In genomic region chr7:116820149-116820548, GRCh38 we compare ENCODE assay signal across 27 cellular contexts.
"Had no signal": no experiment of that assay in that cellular context is flagged by ENCODE, and none has a peak within 500 bp of the region (broad histone marks: within the 10 kb centered on the region; RNA-seq: fewer than 3 reads in every experiment).

No MANE protein-coding gene starts in this region.

- H3K4me1 ChIP-seq: colonic mucosa, esophagus squamous epithelium, gastrocnemius medialis, heart right ventricle, left lung, lower lobe of right lung had no signal

- DNase-seq: colonic mucosa; cortex of kidney; effector CD8-positive, alpha-beta T cell; effector memory CD8-positive, alpha-beta T cell; endodermal cell; erythroblast; esophagus squamous epithelium; foreskin fibroblast; foreskin melanocyte; gastrocnemius medialis; glutamatergic neuron; head of caudate nucleus; heart right ventricle; hippocampal formation; left cardiac atrium; left lung; left ventricle myocardium superior; lower lobe of right lung; mesenchymal stem cell; mucosa of descending colon had no signal

- H3K9me3 Mint-ChIP-seq: effector memory CD8-positive, alpha-beta T cell; endodermal cell had no signal

- FAIRE-seq: endometrium, islet of Langerhans, keratinocyte had no signal

- H3K27ac Mint-ChIP-seq: dendritic cell treated with granulocyte-macrophage colony-stimulating factor and Interleukin-4, amounts not matched to agents 40 ng/mL and 50 ng/mL, for 4 days; effector memory CD8-positive, alpha-beta T cell; endodermal cell; mesothelial cell of epicardium had no signal

- H3K9me3 ChIP-seq: colonic mucosa, esophagus squamous epithelium, left lung, lower lobe of right lung, mucosa of descending colon had no signal

- ATAC-seq: effector memory CD8-positive, alpha-beta T cell; esophagus mucosa; gastrocnemius medialis; heart right ventricle; left cardiac atrium; left lung; left ventricle myocardium superior; lower lobe of right lung; mucosa of descending colon had no signal

- H3K36me3 ChIP-seq: colonic mucosa, esophagus squamous epithelium, gastrocnemius medialis, heart right ventricle, left lung, lower lobe of right lung had no signal

- H3K4me3 Mint-ChIP-seq: dendritic cell treated with granulocyte-macrophage colony-stimulating factor and Interleukin-4, amounts not matched to agents 40 ng/mL and 50 ng/mL, for 4 days; effector memory CD8-positive, alpha-beta T cell; endodermal cell; mesothelial cell of epicardium had no signal

- H3K27me3 ChIP-seq: colonic mucosa, esophagus squamous epithelium, gastrocnemius medialis, heart right ventricle, left lung had no signal

- H3K4me3 ChIP-seq: colonic mucosa, esophagus squamous epithelium, gastrocnemius medialis, heart right ventricle, left lung, lower lobe of right lung, mucosa of descending colon had no signal

- H3K27ac ChIP-seq: colonic mucosa, epithelial cell of prostate, esophagus squamous epithelium, gastrocnemius medialis, heart right ventricle, left lung, lower lobe of right lung had no signal
